Comparison of ENCODE assay signal across 30 cellular contexts in the genomic region with DNA sequence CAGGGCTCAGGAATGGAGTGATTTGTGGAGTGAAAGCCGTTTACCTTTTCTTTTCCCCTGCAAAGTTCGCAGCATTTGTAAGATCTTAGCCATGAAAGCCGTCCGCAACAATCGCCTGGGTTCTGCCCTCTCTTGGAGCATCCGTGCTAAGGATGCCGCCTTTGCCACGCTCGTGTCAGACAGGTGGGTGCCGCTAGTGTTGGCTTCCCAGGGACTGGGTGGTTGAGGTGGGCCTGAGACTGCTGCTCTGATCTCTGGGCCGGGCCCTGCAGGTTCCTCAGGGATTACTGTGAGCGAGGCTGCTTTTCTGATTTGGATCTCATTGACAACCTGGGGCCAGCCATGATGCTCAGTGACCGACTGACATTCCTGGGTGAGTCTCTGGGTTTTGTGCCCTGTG.
"Had no signal": no experiment of that assay in that cellular context is flagged by ENCODE, and none has a peak within 500 bp of the region (broad histone marks: within the 10 kb centered on the region; RNA-seq: fewer than 3 reads in every experiment).

No MANE protein-coding gene starts in this region.

- H3K4me1 Mint-ChIP-seq: activated B cell treated with CpG ODN at 0.5 μM for 24 hours; activated T-helper 17 cell treated with anti-CD3 and anti-CD28 coated beads, Interleukin-2, amount 50 U/mL, for 72 hours; central memory CD8-positive, alpha-beta T cell; endodermal cell; T-helper 17 cell had no signal

- H3K4me3 ChIP-seq: coronary artery, dorsolateral prefrontal cortex had no signal

- H3K4me3 Mint-ChIP-seq: activated B cell treated with CpG ODN at 0.5 μM for 24 hours; activated CD8-positive, alpha-beta T cell treated with anti-CD3 and anti-CD28 coated beads for 36 hours; activated naive CD8-positive, alpha-beta T cell; activated T-cell treated with anti-CD3 and anti-CD28 coated beads, Interleukin-2, amount 50 U/mL, for 4 hours; activated T-helper 17 cell treated with anti-CD3 and anti-CD28 coated beads, Interleukin-2, amount 50 U/mL, for 72 hours; central memory CD8-positive, alpha-beta T cell; dendritic cell treated with granulocyte-macrophage colony-stimulating factor and Interleukin-4, amounts not matched to agents 40 ng/mL and 50 ng/mL, for 4 days; endodermal cell; T-helper 17 cell; T-helper 2 cell treated with Interferon-gamma antibody and Interleukin-4, amounts not matched to agents 5 μg/mL and 100 μg/mL, for 36 hours had no signal

- DNase-seq: activated B cell treated with CpG ODN at 0.5 μM for 24 hours; activated CD4-positive, alpha-beta T cell treated with anti-CD3 and anti-CD28 coated beads for 48 hours; activated CD4-positive, alpha-beta T cell treated with anti-CD3 and anti-CD28 coated beads, Interleukin-2, amount 50 U/mL, for 1 hour; activated CD4-positive, alpha-beta T cell treated with anti-CD3 and anti-CD28 coated beads, Interleukin-2, amount 50 U/mL, for 48 hours; activated CD8-positive, alpha-beta memory T cell treated with anti-CD3 and anti-CD28 coated beads for 24 hours; activated CD8-positive, alpha-beta T cell treated with anti-CD3 and anti-CD28 coated beads for 36 hours; activated effector memory CD4-positive, alpha-beta T cell treated with Interleukin-2 at 50 U/mL for 16 hours; activated gamma-delta T cell treated with Interleukin-2 at 50 U/mL for 16 hours; activated naive CD4-positive, alpha-beta T cell treated with anti-CD3 and anti-CD28 coated beads, Interleukin-2, amount 50 U/mL, for 16 hours; activated naive CD4-positive, alpha-beta T cell treated with Interleukin-2 at 50 U/mL for 16 hours; activated T-cell treated with anti-CD3 and anti-CD28 coated beads, Interleukin-2, amount 50 U/mL, for 4 hours; amniotic stem cell; anterior cingulate cortex; brain microvascular endothelial cell; effector memory CD4-positive, alpha-beta T cell; endodermal cell; foreskin fibroblast; head of caudate nucleus; T-helper 17 cell; T1000; WERI-Rb-1 had no signal

- H3K9me3 Mint-ChIP-seq: activated B cell treated with CpG ODN at 0.5 μM for 24 hours; activated CD8-positive, alpha-beta T cell treated with anti-CD3 and anti-CD28 coated beads for 36 hours; activated T-cell treated with anti-CD3 and anti-CD28 coated beads, Interleukin-2, amount 50 U/mL, for 4 hours; activated T-helper 17 cell treated with anti-CD3 and anti-CD28 coated beads, Interleukin-2, amount 50 U/mL, for 72 hours; central memory CD8-positive, alpha-beta T cell; dendritic cell treated with granulocyte-macrophage colony-stimulating factor and Interleukin-4, amounts not matched to agents 40 ng/mL and 50 ng/mL, for 4 days; endodermal cell; T-helper 2 cell treated with Interferon-gamma antibody and Interleukin-4, amounts not matched to agents 5 μg/mL and 100 μg/mL, for 36 hours had no signal

- H3K27me3 ChIP-seq: brain microvascular endothelial cell, dorsolateral prefrontal cortex had no signal

- H3K27me3 Mint-ChIP-seq: activated B cell treated with CpG ODN at 0.5 μM for 24 hours; activated CD8-positive, alpha-beta T cell treated with anti-CD3 and anti-CD28 coated beads for 36 hours; activated naive CD8-positive, alpha-beta T cell; activated T-helper 17 cell treated with anti-CD3 and anti-CD28 coated beads, Interleukin-2, amount 50 U/mL, for 72 hours; central memory CD8-positive, alpha-beta T cell; dendritic cell treated with granulocyte-macrophage colony-stimulating factor and Interleukin-4, amounts not matched to agents 40 ng/mL and 50 ng/mL, for 4 days; T-helper 17 cell had no signal

- H3K27ac ChIP-seq: brain microvascular endothelial cell, coronary artery, WERI-Rb-1 had no signal

- H3K27ac Mint-ChIP-seq: activated B cell treated with CpG ODN at 0.5 μM for 24 hours; activated CD8-positive, alpha-beta T cell treated with anti-CD3 and anti-CD28 coated beads for 36 hours; activated T-helper 17 cell treated with anti-CD3 and anti-CD28 coated beads, Interleukin-2, amount 50 U/mL, for 72 hours; dendritic cell treated with granulocyte-macrophage colony-stimulating factor and Interleukin-4, amounts not matched to agents 40 ng/mL and 50 ng/mL, for 4 days; endodermal cell; T-helper 17 cell; T-helper 2 cell treated with Interferon-gamma antibody and Interleukin-4, amounts not matched to agents 5 μg/mL and 100 μg/mL, for 36 hours had no signal

- ATAC-seq: activated CD4-positive, CD25-positive, alpha-beta regulatory T cell treated with anti-CD3 and anti-CD28 coated beads, Interleukin-2, amount 50 U/mL, for 24 hours; activated CD8-positive, alpha-beta T cell treated with anti-CD3 and anti-CD28 coated beads for 36 hours; activated T-cell treated with anti-CD3 and anti-CD28 coated beads, Interleukin-2, amount 50 U/mL, for 4 hours; activated T-helper 17 cell treated with anti-CD3 and anti-CD28 coated beads, Interleukin-2, amount 50 U/mL, for 72 hours; esophagus mucosa; T-helper 17 cell had no signal
